9 cellular contexts compared by ENCODE assay signal in the genomic region with DNA sequence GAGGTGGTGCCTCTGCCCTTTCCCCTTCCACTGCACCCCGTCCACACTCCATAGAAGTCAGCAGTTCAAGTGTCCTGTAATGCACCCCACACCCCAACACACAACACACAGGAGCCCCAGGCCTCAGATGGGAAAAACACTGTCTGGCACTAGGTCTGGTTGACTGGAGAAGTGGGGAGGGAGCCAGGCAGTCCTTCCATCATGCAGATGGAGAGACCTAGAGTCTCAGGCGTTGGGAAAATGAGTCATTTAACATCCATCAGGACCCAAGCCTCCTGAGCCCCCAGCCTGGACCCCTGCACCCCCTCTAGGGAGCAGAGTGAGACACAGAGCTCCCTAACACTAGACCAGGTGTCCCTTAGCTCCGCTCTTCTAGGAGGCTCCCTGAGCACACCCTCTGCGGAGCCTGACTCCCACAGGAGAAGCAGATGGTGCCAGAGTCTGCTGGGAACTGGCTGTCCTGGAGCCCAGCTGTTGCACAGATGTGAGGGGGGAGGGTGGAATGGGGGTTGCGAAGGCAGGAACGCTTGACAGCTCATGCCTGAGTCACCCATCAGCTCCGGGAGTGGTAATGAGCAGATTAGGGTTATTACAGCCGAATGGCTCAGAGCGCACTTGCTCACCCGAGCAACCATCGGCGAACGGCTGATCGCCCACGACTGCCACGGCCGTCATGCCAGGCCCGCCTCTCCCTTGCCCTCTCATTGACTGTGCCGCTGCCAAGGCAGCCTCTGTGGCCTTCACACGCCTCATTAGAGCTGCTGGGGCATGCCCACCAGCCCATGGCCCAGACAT. TPM values are rescaled to one million over a fixed set of nuclear protein-coding genes. Genes with fewer than 3 reads are reported as not detected.
A peak's percentile ranks its signal among the peaks of the same experiment; 100 is the strongest.
DNase-seq lines count a peak whose midpoint lies in the region; ATAC-seq and TF ChIP-seq lines count a peak whose summit lies in the region.
"Had no signal": no experiment of that assay in that cellular context is flagged by ENCODE, and none has a peak within 500 bp of the region (broad histone marks: within the 10 kb centered on the region; RNA-seq: fewer than 3 reads in every experiment).

No MANE protein-coding gene starts in this region.

- 30 to 50% methylated on average over 2 to 19 of the region's 20 CpGs for WGBS in esophagus squamous epithelium, 2 donors

- H3K27me3 Mint-ChIP-seq in progenitor cell of endocrine pancreas (peaks cover 44% of the 10 kb centered on the region), T-helper 17 cell (peaks cover 65% of the 10 kb centered on the region)

- H3F3A ChIP-seq in MM.1S (ENCODE audit: insufficient read depth, low read length), result no peaks in the 10 kb centered on the region

- no peaks in the 10 kb centered on the region for H3K9me3 Mint-ChIP-seq in progenitor cell of endocrine pancreas (ENCODE audit: low read depth)
- H3K9me3 Mint-ChIP-seq: dendritic cell treated with granulocyte-macrophage colony-stimulating factor and Interleukin-4, amounts not matched to agents 40 ng/mL and 50 ng/mL, for 4 days had no signal

- no peaks in the 10 kb centered on the region for H4K20me1 ChIP-seq in MM.1S (ENCODE audit: insufficient read depth, low read length)

- ATAC-seq in T-helper 17 cell (no peak), GM21723 (IDR thresholded peaks at IDR 0.05; ENCODE audit: unreplicated experiment) (no peak)

- H3K36me3 Mint-ChIP-seq in progenitor cell of endocrine pancreas (ENCODE audit: insufficient read depth) (no peaks in the 10 kb centered on the region), T-helper 17 cell (ENCODE audit: low read depth) (no peaks in the 10 kb centered on the region)

- intact Hi-C loops in esophagus squamous epithelium (cut with DNase I), result no loop called here

- H3K4me3 ChIP-seq in esophagus squamous epithelium, result peak overlapping the region in 1 of 4 donors; percentile 35
- H3K4me3 ChIP-seq in MM.1S (ENCODE audit: low read length), result no peak overlapping the region

- peak; percentile 97 for DNase-seq in DMS 273 (lab: John Stamatoyannopoulos, UW; ENCODE audit: unreplicated experiment)
- DNase-seq in NCI-H82 (lab: John Stamatoyannopoulos, UW), result peak; percentile 97
- no peak for DNase-seq in esophagus squamous epithelium (lab: John Stamatoyannopoulos, UW)
- no peak for DNase-seq in progenitor cell of endocrine pancreas (ENCODE audit: low spot score, unreplicated experiment)
- DNase-seq in UCSD-AML1 (lab: John Stamatoyannopoulos, UW; ENCODE audit: unreplicated experiment), result no peak
- no peak for DNase-seq in T-helper 17 cell
- no peak for DNase-seq in MM.1S

- H3K4me3 Mint-ChIP-seq in progenitor cell of endocrine pancreas (ENCODE audit: low read depth) (no peak overlapping the region), T-helper 17 cell (no peak overlapping the region)
- H3K4me3 Mint-ChIP-seq: dendritic cell treated with granulocyte-macrophage colony-stimulating factor and Interleukin-4, amounts not matched to agents 40 ng/mL and 50 ng/mL, for 4 days had no signal

- H3K4me1 ChIP-seq in esophagus squamous epithelium (peaks cover 0 to 76% (median 22%) of the 10 kb centered on the region in 3 donors), MM.1S (ENCODE audit: low read length) (no peaks in the 10 kb centered on the region)

- H3K27me3 ChIP-seq in esophagus squamous epithelium (peaks cover 0 to 24% (median 0%) of the 10 kb centered on the region in 4 donors), MM.1S (replicated peaks; ENCODE audit: insufficient read depth, low read length) (peaks cover 86% of the 10 kb centered on the region)

- H3K9ac ChIP-seq in MM.1S (ENCODE audit: low read length), result no peak overlapping the region

- TF ChIP-seq CTCF in esophagus squamous epithelium (IDR thresholded peaks at IDR 0.05) (no peak), progenitor cell of endocrine pancreas (IDR thresholded peaks at IDR 0.05; ENCODE audit: unreplicated experiment) (no peak), MM.1S (IDR thresholded peaks at IDR 0.05; ENCODE audit: low read length) (no peak)

- no peaks in the 10 kb centered on the region for H3K36me3 ChIP-seq in esophagus squamous epithelium
- no peaks in the 10 kb centered on the region for H3K36me3 ChIP-seq in MM.1S (replicated peaks; ENCODE audit: insufficient read depth, low read length)

- peak overlapping the region; percentile 51 to 85 (median 78) for H3K27ac ChIP-seq in esophagus squamous epithelium
- no peak overlapping the region for H3K27ac ChIP-seq in MM.1S (ENCODE audit: low read length)

- H3K9me2 ChIP-seq in MM.1S (replicated peaks; ENCODE audit: insufficient read depth, low read length), result no peaks in the 10 kb centered on the region

- H3K9me3 ChIP-seq in esophagus squamous epithelium (no peaks in the 10 kb centered on the region), T-helper 17 cell (ENCODE audit: control insufficient read depth, low read length, poor library complexity, severe bottlenecking) (no peaks in the 10 kb centered on the region), MM.1S (replicated peaks; ENCODE audit: insufficient read depth, low read length) (no peaks in the 10 kb centered on the region)

- H3K27ac Mint-ChIP-seq in progenitor cell of endocrine pancreas (peak overlapping the region; percentile 88), T-helper 17 cell (no peak overlapping the region)
- H3K27ac Mint-ChIP-seq: dendritic cell treated with granulocyte-macrophage colony-stimulating factor and Interleukin-4, amounts not matched to agents 40 ng/mL and 50 ng/mL, for 4 days had no signal

- no peaks in the 10 kb centered on the region for H3K79me2 ChIP-seq in MM.1S (ENCODE audit: low read length)

- no peak overlapping the region for H3K4me2 ChIP-seq in MM.1S (ENCODE audit: low read depth, low read length)

- H3K4me1 Mint-ChIP-seq in progenitor cell of endocrine pancreas (ENCODE audit: low read depth) (peaks cover 10% of the 10 kb centered on the region), T-helper 17 cell (peaks cover 5% of the 10 kb centered on the region)

- TF ChIP-seq POLR2A in esophagus squamous epithelium (IDR thresholded peaks at IDR 0.05), result no peak

- no peak overlapping the region for H2AFZ ChIP-seq in MM.1S (ENCODE audit: low read length)

RNA-seq across cellular contexts. Expression of a gene that starts 22.1 kb away (rescaled TPM):
- 1 to 10 TPM; 1.6 to 2.9 (median 1.9) TPM for total RNA-seq in esophagus squamous epithelium
- 10.3 and 11.7 TPM in 2 replicates for total RNA-seq in progenitor cell of endocrine pancreas
- not detected for total RNA-seq in T-helper 17 cell

Comparison
In these comparisons a context has a peak if more than half of its experiments do, and no peak if none do; other contexts are left out.
1. DNase-seq: peak in DMS 273 (single experiment) and NCI-H82 (single experiment); none in esophagus squamous epithelium (single experiment), progenitor cell of endocrine pancreas (single experiment), UCSD-AML1 (single experiment), T-helper 17 cell (0 of 3) and MM.1S (single experiment).